1 cellular context compared by ENCODE assay signal in genomic region chr5:5421961-5422818, GRCh38.
TF ChIP-seq lines count a peak whose summit lies in the region.

TSS of gene ICE1 (plus strand) at chr5:5422677. CDS start at chr5:5422916, 239 bp downstream.

TF ChIP-seq in A549, 52 proteins besides CTCF, POLR2A, EP300 and RAD21 (continued from another document):
- TF ChIP-seq USF2 (IDR thresholded peaks at IDR 0.05): peak; percentile 55
- no peak for TF ChIP-seq FOSL2 (IDR thresholded peaks at IDR 0.05)
- TF ChIP-seq FOSL2 (CRISPR knock-in tag; IDR thresholded peaks at IDR 0.05): 0 out of 2 replicates have a peak, but pooled peaks have one; percentile 37
- no peak for TF ChIP-seq ZFP36 (IDR thresholded peaks at IDR 0.05; ENCODE audit: borderline replicate concordance, partially characterized antibody)
- TF ChIP-seq MAX (IDR thresholded peaks at IDR 0.05): peak; percentile 63
- TF ChIP-seq HOXA7 (CRISPR knock-in tag; IDR thresholded peaks at IDR 0.05): no peak
